14 cellular contexts compared by ENCODE assay signal in genomic region chr9:132857031-132857430, GRCh38. TPM values are rescaled to one million over a fixed set of nuclear protein-coding genes. Genes with fewer than 3 reads are reported as not detected.
A peak's percentile ranks its signal among the peaks of the same experiment; 100 is the strongest.
DNase-seq lines count a peak whose midpoint lies in the region; ATAC-seq and TF ChIP-seq lines count a peak whose summit lies in the region.
"Had no signal": no experiment of that assay in that cellular context is flagged by ENCODE, and none has a peak within 500 bp of the region (broad histone marks: within the 10 kb centered on the region; RNA-seq: fewer than 3 reads in every experiment).

No MANE protein-coding gene starts in this region.

- 47 to 60% methylated on average over 6 to 8 of the region's 8 CpGs for WGBS in aorta, 2 donors

- H3K36me3 Mint-ChIP-seq in nephron (ENCODE audit: low read depth), result no peaks in the 10 kb centered on the region
- H3K36me3 Mint-ChIP-seq: natural killer cell treated with Interleukin-12 subunit alpha and Interleukin-12 subunit beta and Interleukin-15 and Interleukin-18, amount 100 ng/mL, for 72 hours had no signal

- H3K4me3 ChIP-seq in fibroblast of mammary gland (ENCODE audit: control insufficient read depth, low read depth, low read length) (no peak overlapping the region), aorta (ENCODE audit: low read length in 2 of 2) (no peak overlapping the region)

- peak; percentile 14 for DNase-seq in DMS 273 (lab: John Stamatoyannopoulos, UW; ENCODE audit: unreplicated experiment)
- no peak for DNase-seq in DMS 273 treated with DMSO at 0.1 percent for 48 hours (lab: John Stamatoyannopoulos, UW)
- DNase-seq in fibroblast of mammary gland (ENCODE audit: low read depth), result peak; percentile 79
- DNase-seq in aorta, result peak in 1 of 2 donors; percentile 69
- no peak for DNase-seq in cerebellar nuclear complex (lab: John Stamatoyannopoulos, UW)
- DNase-seq: GF-D8; NCI-H526; stimulated activated naive CD8-positive, alpha-beta T cell treated with anti-CD3 and anti-CD28 coated beads, Interleukin-15, amount 100 ng/mL, for 72 hours had no signal

- no peaks in the 10 kb centered on the region for H3K36me3 ChIP-seq in aorta (ENCODE audit: control insufficient read depth in 1 of 2, insufficient read depth in 2 of 2, low read length in 1 of 2)

- TF ChIP-seq CTCF in fibroblast of mammary gland (conservative IDR thresholded peaks at IDR 0.05; ENCODE audit: control insufficient read depth, insufficient read depth, low read depth, low read length) (no peak), nephron (IDR thresholded peaks at IDR 0.05; ENCODE audit: unreplicated experiment in 3 of 3) (no peak)

- H3K4me1 Mint-ChIP-seq in nephron, result peaks cover 23% of the 10 kb centered on the region

- ATAC-seq in aorta (ENCODE audit: low FRiP score) (peak; percentile 77), GM21390 (IDR thresholded peaks at IDR 0.05; ENCODE audit: unreplicated experiment) (no peak), HG02970 (IDR thresholded peaks at IDR 0.05; ENCODE audit: low FRiP score, unreplicated experiment) (no peak)
- ATAC-seq: natural killer cell treated with Interleukin-12 subunit alpha and Interleukin-12 subunit beta and Interleukin-15 and Interleukin-18, amount 100 ng/mL, for 72 hours; SK-N-SH treated with all-trans-retinoic acid at 6 μM for 48 hours; stimulated activated naive CD8-positive, alpha-beta T cell treated with anti-CD3 and anti-CD28 coated beads, Interleukin-15, amount 100 ng/mL, for 72 hours had no signal

- H3K9me3 ChIP-seq in aorta (ENCODE audit: control insufficient read depth, low read length), result no peaks in the 10 kb centered on the region

- no peak overlapping the region for H3K4me3 Mint-ChIP-seq in nephron
- H3K4me3 Mint-ChIP-seq: natural killer cell treated with Interleukin-12 subunit alpha and Interleukin-12 subunit beta and Interleukin-15 and Interleukin-18, amount 100 ng/mL, for 72 hours; stimulated activated naive CD8-positive, alpha-beta T cell treated with anti-CD3 and anti-CD28 coated beads, Interleukin-15, amount 100 ng/mL, for 72 hours had no signal

- H3K27me3 ChIP-seq in aorta (ENCODE audit: control insufficient read depth in 1 of 2, insufficient read depth in 2 of 2, low read length in 1 of 2), result no peaks in the 10 kb centered on the region

- H3K27ac Mint-ChIP-seq in nephron, result peak overlapping the region in 2 of 3 experiments; percentile 5 to 70
- H3K27ac Mint-ChIP-seq: natural killer cell treated with Interleukin-12 subunit alpha and Interleukin-12 subunit beta and Interleukin-15 and Interleukin-18, amount 100 ng/mL, for 72 hours; stimulated activated naive CD8-positive, alpha-beta T cell treated with anti-CD3 and anti-CD28 coated beads, Interleukin-15, amount 100 ng/mL, for 72 hours had no signal

- intact Hi-C loops in aorta (cut with DNase I), result no loop called here

- peaks cover 17% of the 10 kb centered on the region for H3K27me3 Mint-ChIP-seq in nephron (ENCODE audit: low read depth)

- H3K27ac ChIP-seq in aorta (ENCODE audit: low read depth in 1 of 2, low read length in 2 of 2), result no peak overlapping the region
- H3K27ac ChIP-seq: 22Rv1 had no signal

- H3K4me1 ChIP-seq in aorta (ENCODE audit: control insufficient read depth in 1 of 2, insufficient read depth in 2 of 2, low read length in 2 of 2), result no peaks in the 10 kb centered on the region

- no peaks in the 10 kb centered on the region for H3K9me3 Mint-ChIP-seq in nephron
- H3K9me3 Mint-ChIP-seq: natural killer cell treated with Interleukin-12 subunit alpha and Interleukin-12 subunit beta and Interleukin-15 and Interleukin-18, amount 100 ng/mL, for 72 hours; stimulated activated naive CD8-positive, alpha-beta T cell treated with anti-CD3 and anti-CD28 coated beads, Interleukin-15, amount 100 ng/mL, for 72 hours had no signal

RNA-seq across cellular contexts. Expression of gene AK8, which starts 21.1 kb away (rescaled TPM):
- total RNA-seq in aorta, result under 1 TPM; 0.71 to 0.72 TPM
- polyA plus RNA-seq in aorta, result under 1 TPM in 1 of 2 donors, not detected in 1; 0.38 TPM
- total RNA-seq: natural killer cell treated with Interleukin-12 subunit alpha and Interleukin-12 subunit beta and Interleukin-15 and Interleukin-18, amount 100 ng/mL, for 72 hours had no signal

RNA-seq across cellular contexts. Expression of gene SPACA9, which starts 21.7 kb away (rescaled TPM):
- 1 to 10 TPM; 2.3 to 5.5 TPM for total RNA-seq in aorta
- polyA plus RNA-seq in aorta, result 1 to 10 TPM; 4.6 to 7.9 TPM

Comparison
In these comparisons a context has a peak if more than half of its experiments do, and no peak if none do; other contexts are left out.
1. DNase-seq: peak in DMS 273 (single experiment) and fibroblast of mammary gland (single experiment); none in DMS 273 treated with DMSO at 0.1 percent for 48 hours (single experiment) and cerebellar nuclear complex (0 of 2).